Comparison of ENCODE assay signal across 17 cellular contexts in the genomic region with DNA sequence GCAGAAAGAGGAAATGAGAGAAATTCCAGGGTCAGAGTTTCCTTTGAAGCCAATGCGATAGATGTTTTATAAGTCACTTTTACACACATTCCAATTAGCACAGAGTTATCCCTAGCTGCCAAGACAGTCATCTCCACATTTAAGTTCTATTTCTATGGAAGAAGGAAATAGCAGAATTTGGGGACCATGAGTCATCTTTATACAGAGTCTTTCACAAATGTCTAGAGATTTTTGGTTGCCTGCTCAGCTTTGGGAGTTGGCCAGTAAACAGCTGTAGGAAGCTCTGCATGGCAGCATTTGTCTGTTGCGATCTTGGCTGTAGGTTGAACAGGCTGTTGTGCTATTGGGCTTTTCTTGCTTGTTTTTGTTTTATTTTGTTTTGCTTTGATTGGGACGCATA.
DNase-seq lines count a peak whose midpoint lies in the region; ATAC-seq and TF ChIP-seq lines count a peak whose summit lies in the region.
"Had no signal": no experiment of that assay in that cellular context is flagged by ENCODE, and none has a peak within 500 bp of the region (broad histone marks: within the 10 kb centered on the region; RNA-seq: fewer than 3 reads in every experiment).

No MANE protein-coding gene starts in this region.

- H3K27ac ChIP-seq in A673 (ENCODE audit: low read depth, low read length, poor library complexity, severe bottlenecking) = no peak overlapping the region
- H3K27ac ChIP-seq: adrenal gland, hepatocyte, parathyroid adenoma, spleen had no signal

- POLR2A ChIA-PET in A673 (lab: Charles Lee; ENCODE audit: low non-redundant PET) = no interaction called here

- H3K4me1 ChIP-seq in A673 (ENCODE audit: insufficient read depth, low read length, poor library complexity, severe bottlenecking) = no peaks in the 10 kb centered on the region
- H3K4me1 ChIP-seq: adrenal gland, parathyroid adenoma, spleen had no signal

- DNase-seq in A673 (ENCODE audit: low spot score) (peak; percentile 86), HCEC 1CT (peak; percentile 85), astrocyte of the cerebellum (ENCODE audit: low read depth) (peak; percentile 67), foreskin melanocyte (peak; percentile 2), hepatic stellate cell (ENCODE audit: low spot score) (no peak), amygdala (lab: John Stamatoyannopoulos, UW) (no peak)
- DNase-seq in activated T-cell treated with anti-CD3 and anti-CD28 coated beads, Interleukin-2, amount 50 U/mL, for 48 hours = no peak
- DNase-seq: activated CD8-positive, alpha-beta T cell treated with anti-CD3 and anti-CD28 coated beads for 36 hours; adrenal gland; NCI-H187; NCI-H510A; OCI-M1; spleen; stimulated activated naive CD8-positive, alpha-beta T cell treated with anti-CD3 and anti-CD28 coated beads, Interleukin-15, Interleukin-2, amounts not matched to agents 100 U/mL and 50 U/mL, for 24 hours had no signal

- H3K9me3 ChIP-seq in A673 (ENCODE audit: low read depth, low read length, poor library complexity, severe bottlenecking) = no peaks in the 10 kb centered on the region
- H3K9me3 ChIP-seq: adrenal gland, spleen had no signal

- in situ Hi-C loops in astrocyte of the cerebellum (cut with HindIII; ENCODE audit: low sequenced_read_pairs) = no loop called here

- no peak for ATAC-seq in GM18520 (IDR thresholded peaks at IDR 0.05; ENCODE audit: unreplicated experiment)
- ATAC-seq: activated CD8-positive, alpha-beta T cell treated with anti-CD3 and anti-CD28 coated beads for 36 hours; stimulated activated naive CD8-positive, alpha-beta T cell treated with anti-CD3 and anti-CD28 coated beads, Interleukin-15, Interleukin-2, amounts not matched to agents 100 U/mL and 50 U/mL, for 24 hours had no signal

- intact Hi-C loops in A673 (cut with micrococcal nuclease; ENCODE audit: unreplicated experiment) = no loop called here

- H3K27me3 ChIP-seq in A673 (replicated peaks; ENCODE audit: insufficient read depth, low read depth, low read length, poor library complexity) = no peaks in the 10 kb centered on the region
- H3K27me3 ChIP-seq: adrenal gland, hepatocyte, spleen had no signal

- no TSS peak for BruUV-seq in A673 (replicated peaks; lab: Mats Ljungman, UMichigan)

- CTCF ChIA-PET in A673 (lab: Charles Lee) = no interaction called here

- TF ChIP-seq CTCF in A673 (conservative IDR thresholded peaks at IDR 0.05; ENCODE audit: low read depth, low read length) (no peak), astrocyte of the cerebellum (IDR thresholded peaks at IDR 0.05; ENCODE audit: low read depth, low read length, missing control alignments) (no peak)

- H3K4me3 ChIP-seq in A673 (ENCODE audit: low read depth, low read length, poor library complexity, severe bottlenecking) (no peak overlapping the region), astrocyte of the cerebellum (ENCODE audit: low read depth, low read length) (no peak overlapping the region)
- H3K4me3 ChIP-seq: adrenal gland, hepatocyte, spleen had no signal

- H3K36me3 ChIP-seq in A673 (ENCODE audit: insufficient read depth, low read length, poor library complexity, severe bottlenecking) = no peaks in the 10 kb centered on the region
- H3K36me3 ChIP-seq: adrenal gland, spleen had no signal

Comparison
In these comparisons a context has a peak if more than half of its experiments do, and no peak if none do; other contexts are left out.
1. DNase-seq: peak in A673 (single experiment), HCEC 1CT (single experiment), astrocyte of the cerebellum (single experiment) and foreskin melanocyte (single experiment); none in hepatic stellate cell (single experiment), activated T-cell treated with anti-CD3 and anti-CD28 coated beads, Interleukin-2, amount 50 U/mL, for 48 hours (0 of 2) and amygdala (0 of 56).